ENCODE assay signal across 11 cellular contexts in the genomic region with DNA sequence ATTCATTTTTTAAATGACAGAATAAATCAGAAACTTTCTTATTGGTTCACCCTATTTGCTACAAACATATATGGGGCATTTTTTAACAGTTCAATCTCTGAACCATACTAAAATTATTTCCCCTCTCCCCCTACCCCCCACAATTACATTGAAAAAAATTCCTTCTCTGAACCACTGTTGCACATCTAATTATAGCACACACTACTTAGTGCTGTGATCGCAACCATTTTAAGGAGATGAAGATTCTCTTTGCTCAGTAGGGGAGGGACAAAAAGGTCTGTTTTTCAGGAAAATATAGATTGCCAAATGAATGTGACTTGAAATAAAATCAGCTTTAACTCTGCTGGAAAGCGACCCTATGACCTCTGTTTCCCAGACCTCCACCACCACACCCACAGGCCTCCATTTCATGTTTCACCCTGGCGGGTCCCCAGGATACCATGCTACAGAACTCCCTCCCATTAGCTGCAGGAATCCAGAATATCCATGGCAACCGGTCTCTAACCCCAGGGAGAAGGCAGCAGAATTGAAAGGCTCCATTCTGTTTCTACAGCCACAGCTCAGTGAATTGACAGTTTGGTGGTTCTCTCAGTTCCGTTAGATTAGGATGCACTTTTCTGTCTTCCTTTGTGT.
A peak's percentile ranks its signal among the peaks of the same experiment; 100 is the strongest.
DNase-seq lines count a peak whose midpoint lies in the region; ATAC-seq and TF ChIP-seq lines count a peak whose summit lies in the region.
"Had no signal": no experiment of that assay in that cellular context is flagged by ENCODE, and none has a peak within 500 bp of the region (broad histone marks: within the 10 kb centered on the region; RNA-seq: fewer than 3 reads in every experiment).

No MANE protein-coding gene starts in this region.

- H3K9ac ChIP-seq in trophoblast cell (ENCODE audit: low read length): no peak overlapping the region

- H2BK12ac ChIP-seq in trophoblast cell (ENCODE audit: low read length): no peak overlapping the region

- no peaks in the 10 kb centered on the region for H3K27me3 ChIP-seq in ACC112 (ENCODE audit: insufficient read depth, low read length)
- H3K27me3 ChIP-seq in heart left ventricle: no peaks in the 10 kb centered on the region
- no peaks in the 10 kb centered on the region for H3K27me3 ChIP-seq in neuron (ENCODE audit: insufficient read depth, low read length)
- no peaks in the 10 kb centered on the region for H3K27me3 ChIP-seq in trophoblast cell (ENCODE audit: insufficient read depth, low read length)

- no peak for TF ChIP-seq POLR2A in heart left ventricle (IDR thresholded peaks at IDR 0.05)

- H3K79me2 ChIP-seq in ACC112 (ENCODE audit: control insufficient read depth, insufficient read depth, low read length, unreplicated experiment) (no peaks in the 10 kb centered on the region), trophoblast cell (ENCODE audit: control insufficient read depth, insufficient read depth, low read length, poor library complexity) (no peaks in the 10 kb centered on the region)

- intact Hi-C loops in heart left ventricle (cut with DNase I): loop anchor here in 1 of 10 donors (10.0 kb wide), 1 partner anchor 1061 kb away; the partner anchor contains the start of gene KLF12

- H3K4me3 ChIP-seq in ACC112 (ENCODE audit: low read depth, low read length) (no peak overlapping the region), astrocyte of the spinal cord (ENCODE audit: low read depth, low read length) (no peak overlapping the region), heart left ventricle (no peak overlapping the region), neuron (ENCODE audit: low read length) (peak overlapping the region; percentile 21), trophoblast cell (ENCODE audit: low read depth, low read length) (no peak overlapping the region)

- no peaks in the 10 kb centered on the region for H3K36me3 ChIP-seq in ACC112 (ENCODE audit: insufficient read depth, low read length)
- no peaks in the 10 kb centered on the region for H3K36me3 ChIP-seq in heart left ventricle
- H3K36me3 ChIP-seq in neuron (ENCODE audit: insufficient read depth, low read length): no peaks in the 10 kb centered on the region
- H3K36me3 ChIP-seq in trophoblast cell (ENCODE audit: control insufficient read depth in 1 of 2, insufficient read depth in 2 of 2, low read length in 2 of 2): no peaks in the 10 kb centered on the region

- no peak overlapping the region for H3K4ac ChIP-seq in trophoblast cell (ENCODE audit: low read depth, low read length)

- H3K4me1 ChIP-seq in ACC112 (ENCODE audit: control insufficient read depth, insufficient read depth, low read length, unreplicated experiment) (peaks cover 16% of the 10 kb centered on the region), heart left ventricle (peaks cover 0 to 43% (median 18%) of the 10 kb centered on the region in 12 donors), neuron (ENCODE audit: insufficient read depth, low read length) (peaks cover 65% of the 10 kb centered on the region), trophoblast cell (ENCODE audit: control insufficient read depth in 1 of 2, insufficient read depth in 2 of 2, low read length in 2 of 2) (no peaks in the 10 kb centered on the region)

- no peak overlapping the region for H3K4me2 ChIP-seq in trophoblast cell (ENCODE audit: low read length)

- H3K79me1 ChIP-seq in trophoblast cell (ENCODE audit: low read length): no peaks in the 10 kb centered on the region

- H2AK5ac ChIP-seq in trophoblast cell (ENCODE audit: low read length): no peak overlapping the region

- H4K91ac ChIP-seq in trophoblast cell (ENCODE audit: low read depth, low read length): no peak overlapping the region

- H2AFZ ChIP-seq in ACC112 (ENCODE audit: low read length, unreplicated experiment) (no peak overlapping the region), neuron (ENCODE audit: low read depth, low read length) (peak overlapping the region; percentile 50), trophoblast cell (ENCODE audit: insufficient read depth, low read length, poor library complexity) (no peak overlapping the region)

- H3K9me3 ChIP-seq in heart left ventricle: no peaks in the 10 kb centered on the region
- H3K9me3 ChIP-seq in neuron (ENCODE audit: low read length): no peaks in the 10 kb centered on the region
- no peaks in the 10 kb centered on the region for H3K9me3 ChIP-seq in trophoblast cell (ENCODE audit: insufficient read depth, low read depth, low read length)

- no peak overlapping the region for H3K18ac ChIP-seq in trophoblast cell (ENCODE audit: low read length)

- H2BK120ac ChIP-seq in trophoblast cell (ENCODE audit: insufficient read depth, low read length, poor library complexity): no peak overlapping the region

- no peak overlapping the region for H4K8ac ChIP-seq in trophoblast cell (ENCODE audit: low read depth, low read length)

- TF ChIP-seq CTCF in astrocyte of the spinal cord (IDR thresholded peaks at IDR 0.05; ENCODE audit: low read depth, low read length) (no peak), heart left ventricle (IDR thresholded peaks at IDR 0.05) (no peak), omental fat pad (IDR thresholded peaks at IDR 0.05) (no peak)

- H2BK5ac ChIP-seq in trophoblast cell (ENCODE audit: low read depth, low read length, poor library complexity): no peak overlapping the region

- no peak overlapping the region for H3K14ac ChIP-seq in trophoblast cell (ENCODE audit: low read length)

- H3K23ac ChIP-seq in trophoblast cell (ENCODE audit: low read length): no peak overlapping the region

- no peak overlapping the region for H4K12ac ChIP-seq in trophoblast cell (ENCODE audit: low read depth, low read length)

- H3K27ac ChIP-seq in ACC112 (ENCODE audit: low read depth, low read length): peak overlapping the region; percentile 37; the same call in 1 of the 2 replicates
- peak overlapping the region; percentile 0 to 74 (median 64) for H3K27ac ChIP-seq in heart left ventricle
- no peak overlapping the region for H3K27ac ChIP-seq in trophoblast cell (ENCODE audit: low read depth, low read length)

- ATAC-seq in heart left ventricle (peak in 3 of 4 donors; percentile 26 to 64 (median 50)), omental fat pad (ENCODE audit: low FRiP score) (no peak), HG03159 (IDR thresholded peaks at IDR 0.05; ENCODE audit: unreplicated experiment) (no peak)
- ATAC-seq: activated T-helper 17 cell treated with anti-CD3 and anti-CD28 coated beads, Interleukin-2, amount 50 U/mL, for 72 hours had no signal

- in situ Hi-C loops in astrocyte of the spinal cord (cut with HindIII; ENCODE audit: low sequenced_read_pairs): no loop called here

- 62 to 70% (median 65%) methylated on average over 5 of the region's 5 CpGs for WGBS in heart left ventricle, 4 donors
- no CpG with 5 or more reads among the region's 5 CpGs for WGBS in trophoblast cell (ENCODE audit: extremely low coverage, insufficient coverage, insufficient read length)

- peak; percentile 62 for DNase-seq in astrocyte of the spinal cord (ENCODE audit: low read depth, low spot score)
- no peak for DNase-seq in heart left ventricle
- no peak for DNase-seq in NCI-H187 (lab: John Stamatoyannopoulos, UW)
- no peak for DNase-seq in omental fat pad (ENCODE audit: low spot score)
- no peak for DNase-seq in trophoblast cell
- DNase-seq: activated CD4-positive, alpha-beta T cell treated with anti-CD3 and anti-CD28 coated beads, Interleukin-2, amount 50 U/mL, for 1 hour; CD8-positive, alpha-beta memory T cell had no signal

Comparison
In these comparisons a context has a peak if more than half of its experiments do, and no peak if none do; other contexts are left out.
1. ATAC-seq: peak in heart left ventricle (3 of 4); none in omental fat pad (single experiment) and HG03159 (single experiment).